21 cellular contexts compared by ENCODE assay signal in genomic region chr17:82218349-82219075, GRCh38. TPM values are rescaled to one million over a fixed set of nuclear protein-coding genes. Genes with fewer than 3 reads are reported as not detected.
DNase-seq lines count a peak whose midpoint lies in the region; ATAC-seq, FAIRE-seq and TF ChIP-seq lines count a peak whose summit lies in the region.
"Had no signal": no experiment of that assay in that cellular context is flagged by ENCODE, and none has a peak within 500 bp of the region (broad histone marks: within the 10 kb centered on the region; RNA-seq: fewer than 3 reads in every experiment).

No MANE protein-coding gene starts in this region.

- ATAC-seq in stimulated activated memory B cell treated with anti-CD40 and anti-IgM and Interleukin-4, amounts not matched to agents 10 μg/mL and 1 μg/mL and 100 μg/mL, for 72 hours: no peak
- ATAC-seq: activated naive CD8-positive, alpha-beta T cell treated with anti-CD3 and anti-CD28 coated beads, Interleukin-2, amount 50 U/mL, for 24 hours had no signal

- peaks cover 54% of the 10 kb centered on the region for H3K4me1 Mint-ChIP-seq in HFFc6 (ENCODE audit: low read depth)
- H3K4me1 Mint-ChIP-seq in activated CD4-positive, alpha-beta memory T cell treated with anti-CD3 and anti-CD28 coated beads for 36 hours (ENCODE audit: low read depth): peaks cover 28% of the 10 kb centered on the region
- H3K4me1 Mint-ChIP-seq in stimulated activated memory B cell treated with anti-CD40 and anti-IgM and Interleukin-4, amounts not matched to agents 10 μg/mL and 1 μg/mL and 100 μg/mL, for 72 hours: peaks cover 36% of the 10 kb centered on the region

- peaks cover 1 to 12% (median 8%) of the 10 kb centered on the region in 4 donors for H3K4me1 ChIP-seq in liver (ENCODE audit: control insufficient read depth in 4 of 4, insufficient read depth in 4 of 4, low read length in 3 of 4)
- H3K4me1 ChIP-seq in hepatocyte (ENCODE audit: insufficient read depth): no peaks in the 10 kb centered on the region

- no peaks in the 10 kb centered on the region for H3K9me3 Mint-ChIP-seq in HFFc6
- no peaks in the 10 kb centered on the region for H3K9me3 Mint-ChIP-seq in activated CD4-positive, alpha-beta memory T cell treated with anti-CD3 and anti-CD28 coated beads for 36 hours
- H3K9me3 Mint-ChIP-seq in stimulated activated memory B cell treated with anti-CD40 and anti-IgM and Interleukin-4, amounts not matched to agents 10 μg/mL and 1 μg/mL and 100 μg/mL, for 72 hours: no peaks in the 10 kb centered on the region
- H3K9me3 Mint-ChIP-seq: activated naive CD8-positive, alpha-beta T cell treated with anti-CD3 and anti-CD28 coated beads, Interleukin-2, amount 50 U/mL, for 24 hours; naive B cell; T-helper 2 cell treated with Interferon-gamma antibody and Interleukin-4, amounts not matched to agents 5 μg/mL and 100 μg/mL, for 36 hours had no signal

- H3K9me3 ChIP-seq in liver (ENCODE audit: control insufficient read depth in 4 of 4, low read length in 3 of 4) (no peaks in the 10 kb centered on the region), hepatocyte (ENCODE audit: low read depth) (no peaks in the 10 kb centered on the region)
- H3K9me3 ChIP-seq: sigmoid colon had no signal

- H3K27ac Mint-ChIP-seq in HFFc6: peak overlapping the region; percentile 78
- peak overlapping the region; percentile 24 for H3K27ac Mint-ChIP-seq in activated CD4-positive, alpha-beta memory T cell treated with anti-CD3 and anti-CD28 coated beads for 36 hours
- peak overlapping the region; percentile 99 for H3K27ac Mint-ChIP-seq in stimulated activated memory B cell treated with anti-CD40 and anti-IgM and Interleukin-4, amounts not matched to agents 10 μg/mL and 1 μg/mL and 100 μg/mL, for 72 hours
- H3K27ac Mint-ChIP-seq: activated naive CD8-positive, alpha-beta T cell treated with anti-CD3 and anti-CD28 coated beads, Interleukin-2, amount 50 U/mL, for 24 hours; T-helper 2 cell treated with Interferon-gamma antibody and Interleukin-4, amounts not matched to agents 5 μg/mL and 100 μg/mL, for 36 hours had no signal

- H3K4me3 Mint-ChIP-seq in HFFc6: peak overlapping the region; percentile 62
- no peak overlapping the region for H3K4me3 Mint-ChIP-seq in activated CD4-positive, alpha-beta memory T cell treated with anti-CD3 and anti-CD28 coated beads for 36 hours
- no peak overlapping the region for H3K4me3 Mint-ChIP-seq in stimulated activated memory B cell treated with anti-CD40 and anti-IgM and Interleukin-4, amounts not matched to agents 10 μg/mL and 1 μg/mL and 100 μg/mL, for 72 hours
- H3K4me3 Mint-ChIP-seq: activated naive CD8-positive, alpha-beta T cell treated with anti-CD3 and anti-CD28 coated beads, Interleukin-2, amount 50 U/mL, for 24 hours; brain; naive B cell; T-helper 2 cell treated with Interferon-gamma antibody and Interleukin-4, amounts not matched to agents 5 μg/mL and 100 μg/mL, for 36 hours had no signal

- no peak overlapping the region for H3K9ac ChIP-seq in liver (ENCODE audit: low read depth in 1 of 2, low read length in 2 of 2)

- H3K27me3 ChIP-seq in liver (ENCODE audit: control insufficient read depth in 4 of 4, insufficient read depth in 4 of 4, low read length in 3 of 4): no peaks in the 10 kb centered on the region
- no peaks in the 10 kb centered on the region for H3K27me3 ChIP-seq in hepatocyte
- H3K27me3 ChIP-seq: sigmoid colon had no signal

- intact Hi-C loops in activated CD4-positive, alpha-beta memory T cell treated with anti-CD3 and anti-CD28 coated beads for 36 hours (cut with micrococcal nuclease): no loop called here

- no peaks in the 10 kb centered on the region for H3K36me3 ChIP-seq in liver (ENCODE audit: control insufficient read depth in 4 of 4, insufficient read depth in 3 of 4, low read depth in 1 of 4, low read length in 3 of 4)
- no peaks in the 10 kb centered on the region for H3K36me3 ChIP-seq in hepatocyte (replicated peaks; ENCODE audit: insufficient read depth, low read depth)
- H3K36me3 ChIP-seq: sigmoid colon had no signal

- H3K9me2 ChIP-seq in hepatocyte (replicated peaks; ENCODE audit: insufficient read depth): no peaks in the 10 kb centered on the region

- TF ChIP-seq RAD21 in liver (IDR thresholded peaks at IDR 0.05): no peak

- FAIRE-seq in HTR-8/SVneo (lab: Jason Lieb, UNC): no peak

- peak overlapping the region; percentile 48 to 60 for H3K27ac ChIP-seq in liver (ENCODE audit: low read depth in 1 of 2, low read length in 2 of 2)
- no peak overlapping the region for H3K27ac ChIP-seq in hepatocyte
- H3K27ac ChIP-seq: VCaP had no signal

- 95% methylated on average over 32 of the region's 32 CpGs for WGBS in liver
- 92% methylated on average over 30 of the region's 32 CpGs for WGBS in hepatocyte (ENCODE audit: low lambda C conversion rate, missing lambda C conversion rate)

- CTCF ChIA-PET in activated CD4-positive, alpha-beta memory T cell treated with anti-CD3 and anti-CD28 coated beads for 36 hours (lab: Charles Lee): interaction anchor here (1.2 kb wide), 1 partner anchor 11 kb away, joined by 3 read pairs; the partner anchor contains the start of gene SLC16A3
- CTCF ChIA-PET in HEK293T (lab: Yijun Ruan, JAX): no interaction called here

- H2AFZ ChIP-seq in hepatocyte: no peak overlapping the region

- POLR2A ChIA-PET in activated CD4-positive, alpha-beta memory T cell treated with anti-CD3 and anti-CD28 coated beads for 36 hours (lab: Charles Lee): no interaction called here
- POLR2A ChIA-PET in HEK293T (lab: Yijun Ruan, JAX): no interaction called here

- peaks cover 5% of the 10 kb centered on the region; the same call in 1 of the 2 replicates for H3K36me3 Mint-ChIP-seq in HFFc6 (ENCODE audit: low read depth)
- H3K36me3 Mint-ChIP-seq in activated CD4-positive, alpha-beta memory T cell treated with anti-CD3 and anti-CD28 coated beads for 36 hours: no peaks in the 10 kb centered on the region
- H3K36me3 Mint-ChIP-seq in stimulated activated memory B cell treated with anti-CD40 and anti-IgM and Interleukin-4, amounts not matched to agents 10 μg/mL and 1 μg/mL and 100 μg/mL, for 72 hours: no peaks in the 10 kb centered on the region
- H3K36me3 Mint-ChIP-seq: brain, naive B cell had no signal

- no peak overlapping the region for H3K4me2 ChIP-seq in hepatocyte

- H3K79me2 ChIP-seq in hepatocyte: no peaks in the 10 kb centered on the region

- DNase-seq in HFFc6: no peak
- DNase-seq in activated CD4-positive, alpha-beta memory T cell treated with anti-CD3 and anti-CD28 coated beads for 36 hours: no peak
- no peak for DNase-seq in HTR-8/SVneo (ENCODE audit: insufficient read length, low spot score)
- DNase-seq in HEK293T (ENCODE audit: extremely low spot score): no peak
- no peak for DNase-seq in hepatocyte (ENCODE audit: low spot score)
- DNase-seq: activated CD8-positive, alpha-beta memory T cell treated with anti-CD3 and anti-CD28 coated beads, Interleukin-2, amount 50 U/mL, for 48 hours; activated effector memory CD4-positive, alpha-beta T cell treated with anti-CD3 and anti-CD28 coated beads, Interleukin-2, amount 50 U/mL, for 16 hours; activated naive CD8-positive, alpha-beta T cell treated with anti-CD3 and anti-CD28 coated beads, Interleukin-2, amount 50 U/mL, for 24 hours; cortex of kidney; glutamatergic neuron; naive B cell; NCI-H2081 treated with DMSO at 0.1 percent for 48 hours; NCI-H510A; NK-92 treated with Interleukin-12 subunit alpha and Interleukin-12 subunit beta, amount 100 ng/mL, for 24 hours; stimulated activated CD4-positive, alpha-beta T cell treated with anti-CD3 and anti-CD28 coated beads, Interleukin-1b, Interleukin-23, amount 100 ng/mL, for 48 hours had no signal

- H4K20me1 ChIP-seq in hepatocyte (ENCODE audit: insufficient read depth, poor library complexity, severe bottlenecking): no peaks in the 10 kb centered on the region

- TF ChIP-seq CTCF in HFFc6 (IDR thresholded peaks at IDR 0.05): no peak
- no peak for TF ChIP-seq CTCF in liver (IDR thresholded peaks at IDR 0.05; ENCODE audit: low read depth, low read length, missing input control)
- TF ChIP-seq CTCF in hepatocyte (IDR thresholded peaks at IDR 0.05; ENCODE audit: poor library complexity): no peak

- H3K27me3 Mint-ChIP-seq in HFFc6 (ENCODE audit: insufficient read depth): peaks cover 11% of the 10 kb centered on the region
- H3K27me3 Mint-ChIP-seq in activated CD4-positive, alpha-beta memory T cell treated with anti-CD3 and anti-CD28 coated beads for 36 hours: no peaks in the 10 kb centered on the region
- H3K27me3 Mint-ChIP-seq in stimulated activated memory B cell treated with anti-CD40 and anti-IgM and Interleukin-4, amounts not matched to agents 10 μg/mL and 1 μg/mL and 100 μg/mL, for 72 hours: no peaks in the 10 kb centered on the region
- H3K27me3 Mint-ChIP-seq: activated naive CD8-positive, alpha-beta T cell treated with anti-CD3 and anti-CD28 coated beads, Interleukin-2, amount 50 U/mL, for 24 hours; brain had no signal

- no peak overlapping the region for H3K4me3 ChIP-seq in liver (ENCODE audit: low read depth in 1 of 3, low read length in 3 of 3)
- H3K4me3 ChIP-seq in hepatocyte: no peak overlapping the region
- H3K4me3 ChIP-seq: sigmoid colon had no signal

TF ChIP-seq in liver, 16 proteins besides CTCF, POLR2A, EP300 and RAD21:
- no peak for TF ChIP-seq GABPA (IDR thresholded peaks at IDR 0.05 in 1 of 2, conservative IDR thresholded peaks at IDR 0.05 in 1 of 2)
- no peak for TF ChIP-seq FOXA2 (IDR thresholded peaks at IDR 0.05)
- TF ChIP-seq FOXA1 (IDR thresholded peaks at IDR 0.05): no peak

TF ChIP-seq in HEK293T, 16 proteins besides CTCF, POLR2A, EP300 and RAD21 (continues in another document):
- TF ChIP-seq FOXA1 (IDR thresholded peaks at IDR 0.05) (no peak), TARDBP (IDR thresholded peaks at IDR 0.05) (no peak), L3MBTL2 (conservative IDR thresholded peaks at IDR 0.05) (no peak), NFRKB (IDR thresholded peaks at IDR 0.05) (no peak)

RNA-seq across cellular contexts. Expression of gene CCDC57, which starts 5.9 kb away (rescaled TPM):
- 10 to 100 TPM; 12.8 to 15.6 (median 13.6) TPM for total RNA-seq in HFFc6 (2021; fragmentation: NEBNext Ultra II Directional; extraction: Animal tissue kit (Norgen Biotek cat#: 25700))
- 10 to 100 TPM; 49.6 to 51.7 TPM for total RNA-seq in activated CD4-positive, alpha-beta memory T cell treated with anti-CD3 and anti-CD28 coated beads for 36 hours
- total RNA-seq in liver (10 to 100 TPM in 1 of 2 donors, 1 to 10 TPM in 1; 5.4 to 13.6 TPM), hepatocyte (10.0 and 15.7 TPM in 2 replicates)
- polyA plus RNA-seq in liver (10 to 100 TPM in 1 of 2 donors, 1 to 10 TPM in 1; 9.8 to 19.1 TPM), hepatocyte (29.8 and 49.5 TPM in 2 replicates)

RNA-seq across cellular contexts. Expression of gene SLC16A3, which starts 10.3 kb away (rescaled TPM):
- 100 to 1,000 TPM; 475 to 624 (median 523) TPM for total RNA-seq in HFFc6 (2021; fragmentation: NEBNext Ultra II Directional; extraction: Animal tissue kit (Norgen Biotek cat#: 25700))
- total RNA-seq in activated CD4-positive, alpha-beta memory T cell treated with anti-CD3 and anti-CD28 coated beads for 36 hours: 10 to 100 TPM; 97.4 to 99.7 TPM
- total RNA-seq in liver (10 to 100 TPM in 1 of 2 donors, 1 to 10 TPM in 1; 9.2 to 10.5 TPM), hepatocyte (240 and 290 TPM in 2 replicates)
- polyA plus RNA-seq in liver (1 to 10 TPM; 1.1 to 8.4 TPM), hepatocyte (114 and 125 TPM in 2 replicates)

RNA-seq across cellular contexts. Expression of gene CSNK1D, which starts 55.0 kb away (rescaled TPM):
- 100 to 1,000 TPM; 116 to 128 (median 118) TPM for total RNA-seq in HFFc6 (2021; fragmentation: NEBNext Ultra II Directional; extraction: Animal tissue kit (Norgen Biotek cat#: 25700))
- 100 to 1,000 TPM; 110 to 111 TPM for total RNA-seq in activated CD4-positive, alpha-beta memory T cell treated with anti-CD3 and anti-CD28 coated beads for 36 hours
- total RNA-seq in liver (10 to 100 TPM; 22.0 to 49.0 TPM), hepatocyte (55.7 and 72.5 TPM in 2 replicates)
- polyA plus RNA-seq in liver (10 to 100 TPM; 29.0 to 39.3 TPM), hepatocyte (152 and 193 TPM in 2 replicates)

Comparison
In these comparisons a context has a peak if more than half of its experiments do, and no peak if none do; other contexts are left out.
1. H3K27ac Mint-ChIP-seq: peak in every context shown above with its lines; median percentile 99 in stimulated activated memory B cell treated with anti-CD40 and anti-IgM and Interleukin-4, amounts not matched to agents 10 μg/mL and 1 μg/mL and 100 μg/mL, for 72 hours; 78 in HFFc6; 24 in activated CD4-positive, alpha-beta memory T cell treated with anti-CD3 and anti-CD28 coated beads for 36 hours.
2. RNA of gene SLC16A3, which starts 10.3 kb away (total RNA-seq): 475 to 624 TPM in HFFc6, 240 to 290 TPM in hepatocyte and 97.4 to 99.7 TPM in activated CD4-positive, alpha-beta memory T cell treated with anti-CD3 and anti-CD28 coated beads for 36 hours; 9.2 to 10.5 TPM in liver; every median in the first group is over 4 times any median in the second.